ENCODE assay signal across 8 cellular contexts in genomic region chr3:39101022-39101689, GRCh38. TPM values are rescaled to one million over a fixed set of nuclear protein-coding genes. Genes with fewer than 3 reads are reported as not detected.
DNase-seq lines count a peak whose midpoint lies in the region; ATAC-seq and TF ChIP-seq lines count a peak whose summit lies in the region.

No MANE protein-coding gene starts in this region.

- no peaks in the 10 kb centered on the region for H3K9me3 Mint-ChIP-seq in activated naive CD4-positive, alpha-beta T cell treated with anti-CD3 and anti-CD28 coated beads for 36 hours

- H4K20me1 ChIP-seq in OCI-LY3 (ENCODE audit: insufficient read depth, low read length), result peaks cover 4% of the 10 kb centered on the region

- H3K36me3 ChIP-seq in OCI-LY3 (replicated peaks; ENCODE audit: low read depth, low read length) (peaks cover 39% of the 10 kb centered on the region), right atrium auricular region (peaks cover 39% of the 10 kb centered on the region)

- no peak overlapping the region for H3K4me3 Mint-ChIP-seq in activated naive CD4-positive, alpha-beta T cell treated with anti-CD3 and anti-CD28 coated beads for 36 hours

- intact Hi-C loops in activated naive CD4-positive, alpha-beta T cell treated with anti-CD3 and anti-CD28 coated beads for 36 hours (cut with micrococcal nuclease), result loop anchor here (1.0 to 2.0 kb wide), 3 partner anchors 28 to 187 kb away; no protein-coding TSS in a partner anchor

- H3K27ac ChIP-seq in OCI-LY3 (ENCODE audit: low read length), result no peak overlapping the region
- H3K27ac ChIP-seq in right atrium auricular region, result no peak overlapping the region

- H3K4me1 Mint-ChIP-seq in activated naive CD4-positive, alpha-beta T cell treated with anti-CD3 and anti-CD28 coated beads for 36 hours (ENCODE audit: low read depth), result peaks cover 28% of the 10 kb centered on the region

- no peak for ATAC-seq in GM21423 (IDR thresholded peaks at IDR 0.05; ENCODE audit: unreplicated experiment)

- CTCF ChIA-PET in HEK293T (lab: Yijun Ruan, JAX), result no interaction called here
- CTCF ChIA-PET in activated naive CD4-positive, alpha-beta T cell treated with anti-CD3 and anti-CD28 coated beads for 36 hours (lab: Charles Lee), result interaction anchor here (0.6 to 9.6 kb wide), 3 partner anchors 95 to 189 kb away, joined by 3 to 111 read pairs (median 3); no protein-coding TSS in a partner anchor

- H3K36me3 Mint-ChIP-seq in activated naive CD4-positive, alpha-beta T cell treated with anti-CD3 and anti-CD28 coated beads for 36 hours (ENCODE audit: low read depth), result peaks cover 2% of the 10 kb centered on the region

- H2AFZ ChIP-seq in OCI-LY3 (ENCODE audit: low read depth, low read length), result no peak overlapping the region

- TF ChIP-seq CTCF in OCI-LY3 (IDR thresholded peaks at IDR 0.05; ENCODE audit: low read depth, low read length), result peak; percentile 92
- peak; percentile 35 to 62 for TF ChIP-seq CTCF in right atrium auricular region (IDR thresholded peaks at IDR 0.05)

- H3K27ac Mint-ChIP-seq in activated naive CD4-positive, alpha-beta T cell treated with anti-CD3 and anti-CD28 coated beads for 36 hours, result no peak overlapping the region

- H3K4me1 ChIP-seq in OCI-LY3 (ENCODE audit: low read length), result peaks cover 2% of the 10 kb centered on the region
- peaks cover 0 to 48% of the 10 kb centered on the region in 2 donors for H3K4me1 ChIP-seq in right atrium auricular region

- no peaks in the 10 kb centered on the region for H3K27me3 Mint-ChIP-seq in activated naive CD4-positive, alpha-beta T cell treated with anti-CD3 and anti-CD28 coated beads for 36 hours (ENCODE audit: low read depth)

- no peaks in the 10 kb centered on the region for H3K9me3 ChIP-seq in OCI-LY3 (ENCODE audit: insufficient read depth, low read length)
- no peaks in the 10 kb centered on the region for H3K9me3 ChIP-seq in right atrium auricular region

- H3K4me2 ChIP-seq in OCI-LY3 (ENCODE audit: low read length), result no peak overlapping the region

- H3K4me3 ChIP-seq in OCI-LY3 (ENCODE audit: low read length), result no peak overlapping the region
- no peak overlapping the region for H3K4me3 ChIP-seq in right atrium auricular region

- H3K79me2 ChIP-seq in OCI-LY3 (ENCODE audit: low read length), result peaks cover 5% of the 10 kb centered on the region

- no peaks in the 10 kb centered on the region for H3K27me3 ChIP-seq in OCI-LY3 (ENCODE audit: low read depth, low read length)
- no peaks in the 10 kb centered on the region for H3K27me3 ChIP-seq in right atrium auricular region

- DNase-seq in NCI-H748 (lab: John Stamatoyannopoulos, UW; ENCODE audit: unreplicated experiment) (peak; percentile 16), NCI-H748 treated with DMSO at 0.1 percent for 48 hours (lab: John Stamatoyannopoulos, UW) (no peak), HEK293T (ENCODE audit: extremely low spot score) (peak; percentile 67), right atrium auricular region (ENCODE audit: low spot score) (no peak)
- peak; percentile 63 for DNase-seq in activated naive CD4-positive, alpha-beta T cell treated with anti-CD3 and anti-CD28 coated beads for 36 hours
- peak; percentile 23 to 39 for DNase-seq in stimulated activated CD4-positive, alpha-beta T cell treated with anti-CD3 and anti-CD28 coated beads, Interleukin-2, amount 100 ng/mL, for 48 hours

- H3K9ac ChIP-seq in OCI-LY3 (ENCODE audit: low read length), result no peak overlapping the region

- POLR2A ChIA-PET in HEK293T (lab: Yijun Ruan, JAX), result no interaction called here

TF ChIP-seq in HEK293T, 16 proteins besides CTCF, POLR2A, EP300 and RAD21:
- no peak for TF ChIP-seq FOXA1 (IDR thresholded peaks at IDR 0.05)
- no peak for TF ChIP-seq ZNF384 (IDR thresholded peaks at IDR 0.05)
- TF ChIP-seq FOXK2 (IDR thresholded peaks at IDR 0.05), result no peak
- TF ChIP-seq ARNT (IDR thresholded peaks at IDR 0.05), result no peak
- TF ChIP-seq SUZ12 (IDR thresholded peaks at IDR 0.05), result no peak
- no peak for TF ChIP-seq HDGF (IDR thresholded peaks at IDR 0.05; ENCODE audit: borderline replicate concordance)
- TF ChIP-seq PKNOX1 (IDR thresholded peaks at IDR 0.05), result no peak
- TF ChIP-seq CTBP1 (IDR thresholded peaks at IDR 0.05; ENCODE audit: borderline replicate concordance), result no peak
- no peak for TF ChIP-seq SP1 (IDR thresholded peaks at IDR 0.05)
- TF ChIP-seq NFRKB (IDR thresholded peaks at IDR 0.05), result no peak
- TF ChIP-seq L3MBTL2 (conservative IDR thresholded peaks at IDR 0.05), result no peak
- TF ChIP-seq BHLHE40 (IDR thresholded peaks at IDR 0.05; ENCODE audit: borderline replicate concordance), result no peak
- TF ChIP-seq TARDBP (IDR thresholded peaks at IDR 0.05), result no peak

RNA-seq across cellular contexts. Expression of gene GORASP1, which starts 6.3 kb away (rescaled TPM):
- 10 to 100 TPM; 19.0 to 21.8 TPM for total RNA-seq in activated naive CD4-positive, alpha-beta T cell treated with anti-CD3 and anti-CD28 coated beads for 36 hours
- total RNA-seq in right atrium auricular region, result 10 to 100 TPM; 34.3 to 38.8 TPM

RNA-seq across cellular contexts. Expression of gene TTC21A, which starts 6.3 kb away (rescaled TPM):
- total RNA-seq in activated naive CD4-positive, alpha-beta T cell treated with anti-CD3 and anti-CD28 coated beads for 36 hours, result 1 to 10 TPM; 1.5 to 1.6 TPM
- 1 to 10 TPM in 1 of 2 donors, under 1 TPM in 1; 0.85 to 1.8 TPM for total RNA-seq in right atrium auricular region

RNA-seq across cellular contexts. Expression of gene WDR48, which starts 49.3 kb away (rescaled TPM):
- 10 to 100 TPM; 32.3 to 32.9 TPM for total RNA-seq in activated naive CD4-positive, alpha-beta T cell treated with anti-CD3 and anti-CD28 coated beads for 36 hours
- 10 to 100 TPM; 11.9 to 17.1 TPM for total RNA-seq in right atrium auricular region

RNA-seq across cellular contexts. Expression of gene SCN11A, which starts 49.4 kb away (rescaled TPM):
- under 1 TPM; 0.05 TPM for total RNA-seq in activated naive CD4-positive, alpha-beta T cell treated with anti-CD3 and anti-CD28 coated beads for 36 hours
- total RNA-seq in right atrium auricular region, result under 1 TPM; 0.07 to 0.08 TPM

RNA-seq across cellular contexts. Expression of gene CSRNP1, which starts 52.2 kb away (rescaled TPM):
- 10 to 100 TPM; 66.5 to 71.0 TPM for total RNA-seq in activated naive CD4-positive, alpha-beta T cell treated with anti-CD3 and anti-CD28 coated beads for 36 hours
- 10 to 100 TPM; 48.0 to 49.5 TPM for total RNA-seq in right atrium auricular region

Comparison
In these comparisons a context has a peak if more than half of its experiments do, and no peak if none do; other contexts are left out.
1. DNase-seq: peak in NCI-H748 (single experiment), HEK293T (single experiment), activated naive CD4-positive, alpha-beta T cell treated with anti-CD3 and anti-CD28 coated beads for 36 hours (single experiment) and stimulated activated CD4-positive, alpha-beta T cell treated with anti-CD3 and anti-CD28 coated beads, Interleukin-2, amount 100 ng/mL, for 48 hours (2 of 2); none in NCI-H748 treated with DMSO at 0.1 percent for 48 hours (single experiment) and right atrium auricular region (single experiment).